ENCODE assay signal across 9 cellular contexts in the genomic region with DNA sequence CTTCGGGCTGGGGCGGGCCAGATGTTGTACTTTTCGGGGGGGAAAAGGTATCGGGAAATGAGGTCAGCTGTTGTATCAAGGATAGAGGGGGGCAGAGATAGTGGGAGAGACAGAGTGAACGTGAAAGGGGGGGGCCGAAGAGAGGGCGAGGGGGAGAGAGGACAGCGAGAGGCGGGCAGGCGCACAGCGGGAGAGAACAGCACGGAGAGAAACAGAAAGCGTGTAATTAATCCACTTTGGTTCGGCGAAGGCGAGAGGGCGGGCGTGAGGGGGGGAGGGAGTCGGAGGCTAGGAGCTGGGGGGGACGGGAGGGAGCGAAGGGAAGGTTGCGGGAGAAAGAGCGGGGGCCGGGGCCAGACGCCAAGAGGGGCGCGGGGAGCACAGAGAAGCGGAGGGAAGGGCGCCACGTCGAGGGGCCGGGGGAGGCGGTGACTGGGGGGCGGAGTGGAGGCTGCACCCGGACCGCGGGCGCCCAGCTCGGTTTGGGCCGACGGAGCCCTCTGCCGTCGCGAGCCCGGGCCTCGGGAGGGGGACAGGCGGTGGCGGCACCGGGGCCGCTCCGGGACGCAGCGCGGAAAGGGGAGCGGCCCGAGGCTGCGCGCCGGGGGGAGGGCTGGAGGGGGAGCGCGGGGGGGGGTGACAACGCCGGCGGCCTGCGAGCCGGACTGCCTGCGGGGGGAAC. TPM values are rescaled to one million over a fixed set of nuclear protein-coding genes. Genes with fewer than 3 reads are reported as not detected.
DNase-seq lines count a peak whose midpoint lies in the region; ATAC-seq and TF ChIP-seq lines count a peak whose summit lies in the region.
"Had no signal": no experiment of that assay in that cellular context is flagged by ENCODE, and none has a peak within 500 bp of the region (broad histone marks: within the 10 kb centered on the region; RNA-seq: fewer than 3 reads in every experiment).

No MANE protein-coding gene starts in this region.

- H3K27ac Mint-ChIP-seq in activated T-cell treated with anti-CD3 and anti-CD28 coated beads, Interleukin-2, amount 50 U/mL, for 24 hours: peak overlapping the region; percentile 11

- intact Hi-C loops in ascending aorta (cut with DNase I): no loop called here

- H3K27me3 ChIP-seq in ascending aorta (peaks cover 32% of the 10 kb centered on the region), thymus (ENCODE audit: control insufficient read depth, insufficient read depth) (peaks cover 86% of the 10 kb centered on the region)

- peak overlapping the region; percentile 51 to 59 for H3K4me3 ChIP-seq in ascending aorta
- H3K4me3 ChIP-seq in thymus (ENCODE audit: low read length): peak overlapping the region; percentile 18

- H3K27me3 Mint-ChIP-seq in activated T-cell treated with anti-CD3 and anti-CD28 coated beads, Interleukin-2, amount 50 U/mL, for 24 hours: peaks cover 75% of the 10 kb centered on the region

- H3K27ac ChIP-seq in ascending aorta (no peak overlapping the region), thymus (ENCODE audit: low read depth) (no peak overlapping the region)
- H3K27ac ChIP-seq: VCaP had no signal

- no peak for TF ChIP-seq CTCF in ascending aorta (IDR thresholded peaks at IDR 0.05)

- 5% methylated on average over 67 of the region's 67 CpGs for WGBS in thymus

- H3K4me3 Mint-ChIP-seq in activated T-cell treated with anti-CD3 and anti-CD28 coated beads, Interleukin-2, amount 50 U/mL, for 24 hours: peak overlapping the region; percentile 56

- H3K4me1 ChIP-seq in ascending aorta (peaks cover 7 to 13% of the 10 kb centered on the region in 2 donors), thymus (ENCODE audit: control insufficient read depth, insufficient read depth, low read length) (no peaks in the 10 kb centered on the region)

- no peaks in the 10 kb centered on the region for H3K36me3 Mint-ChIP-seq in activated T-cell treated with anti-CD3 and anti-CD28 coated beads, Interleukin-2, amount 50 U/mL, for 24 hours (ENCODE audit: low read depth)

- H3K4me1 Mint-ChIP-seq in activated T-cell treated with anti-CD3 and anti-CD28 coated beads, Interleukin-2, amount 50 U/mL, for 24 hours (ENCODE audit: low read depth): peaks cover 33% of the 10 kb centered on the region

- H3K36me3 ChIP-seq in ascending aorta: no peaks in the 10 kb centered on the region
- no peaks in the 10 kb centered on the region for H3K36me3 ChIP-seq in thymus (ENCODE audit: control insufficient read depth, insufficient read depth)

- DNase-seq in activated T-cell treated with anti-CD3 and anti-CD28 coated beads, Interleukin-2, amount 50 U/mL, for 24 hours: no peak
- DNase-seq in activated T-cell treated with anti-CD3 and anti-CD28 coated beads, Interleukin-2, amount 50 U/mL, for 1 hour: no peak
- no peak for DNase-seq in ascending aorta (ENCODE audit: low spot score in 2 of 2)
- peak; percentile 73 for DNase-seq in left kidney (ENCODE audit: low read depth, low spot score)
- DNase-seq in occipital lobe (lab: John Stamatoyannopoulos, UW): no peak

- H3K9me3 ChIP-seq in ascending aorta (no peaks in the 10 kb centered on the region), thymus (ENCODE audit: control insufficient read depth) (no peaks in the 10 kb centered on the region)

- ATAC-seq in HG03571 (IDR thresholded peaks at IDR 0.05; ENCODE audit: unreplicated experiment): no peak
- no peak for ATAC-seq in HG03108 (IDR thresholded peaks at IDR 0.05; ENCODE audit: unreplicated experiment)

- H3K9me3 Mint-ChIP-seq in activated T-cell treated with anti-CD3 and anti-CD28 coated beads, Interleukin-2, amount 50 U/mL, for 24 hours: no peaks in the 10 kb centered on the region

RNA-seq across cellular contexts. Expression of gene IGF2, which starts 0.6 kb away (rescaled TPM):
- 124 TPM for total RNA-seq in ascending aorta
- polyA plus RNA-seq in thymus: 7.2 TPM
- 25.6 TPM for total RNA-seq in occipital lobe

RNA-seq across cellular contexts. Expression of gene INS, which starts 22.4 kb away (rescaled TPM):
- not detected for total RNA-seq in ascending aorta
- 2.4 TPM for polyA plus RNA-seq in thymus
- not detected for total RNA-seq in occipital lobe

RNA-seq across cellular contexts. Expression of gene TH, which starts 33.0 kb away (rescaled TPM):
- not detected for total RNA-seq in ascending aorta
- polyA plus RNA-seq in thymus: 0.46 TPM
- not detected for total RNA-seq in occipital lobe
